Comparison of ENCODE assay signal across 8 cellular contexts in the genomic region with DNA sequence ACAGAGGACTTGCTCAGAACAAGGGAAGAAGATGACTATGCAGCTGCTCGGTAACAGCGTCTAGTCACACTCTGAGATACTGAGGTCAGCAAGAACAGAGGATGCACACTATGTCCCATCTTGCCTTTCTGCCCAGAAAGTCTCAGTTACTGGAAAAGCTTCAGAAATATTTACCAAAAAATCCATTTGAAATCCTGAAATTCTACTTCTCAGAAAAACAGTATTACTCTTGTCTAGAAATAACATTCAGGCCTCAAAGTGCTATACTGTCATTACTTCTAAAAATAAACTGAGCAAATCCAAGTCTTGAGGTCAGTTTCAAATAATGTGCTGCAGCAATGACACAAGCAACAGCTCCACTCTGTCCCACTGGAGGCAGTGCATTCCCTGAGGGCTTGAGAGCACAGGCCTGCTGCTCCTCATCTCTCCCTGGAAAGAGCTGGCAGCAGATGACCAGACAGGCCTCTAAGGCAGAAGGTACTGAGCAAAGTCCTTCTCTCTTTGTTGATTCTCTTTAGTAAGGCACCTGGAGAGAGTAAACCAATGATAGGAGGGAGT.
DNase-seq lines count a peak whose midpoint lies in the region; ATAC-seq and TF ChIP-seq lines count a peak whose summit lies in the region.

No MANE protein-coding gene starts in this region.

- no peaks in the 10 kb centered on the region for H3K27me3 ChIP-seq in DOHH2 (ENCODE audit: control insufficient read depth, low read length)
- no peaks in the 10 kb centered on the region for H3K27me3 ChIP-seq in Loucy (ENCODE audit: insufficient read depth, low read length, poor library complexity, severe bottlenecking)

- H3K9me3 Mint-ChIP-seq in stimulated activated naive CD8-positive, alpha-beta T cell treated with anti-CD3 and anti-CD28 coated beads, Interleukin-15, amount 100 ng/mL, for 72 hours: peaks cover 0 to 14% of the 10 kb centered on the region in 2 donors

- no peaks in the 10 kb centered on the region for H3K9me2 ChIP-seq in DOHH2 (replicated peaks; ENCODE audit: control insufficient read depth, low read length)
- no peaks in the 10 kb centered on the region for H3K9me2 ChIP-seq in Loucy (replicated peaks; ENCODE audit: low read depth, low read length)

- DNase-seq in inferior parietal cortex (ENCODE audit: extremely low spot score): peak; percentile 31
- peak in 1 of 2 donors; percentile 39 for DNase-seq in stimulated activated naive CD8-positive, alpha-beta T cell treated with anti-CD3 and anti-CD28 coated beads, Interleukin-15, amount 100 ng/mL, for 72 hours
- DNase-seq in 8988T: no peak
- no peak for DNase-seq in retina

- H4K20me1 ChIP-seq in DOHH2 (ENCODE audit: control insufficient read depth, insufficient read depth, low read depth, low read length): no peaks in the 10 kb centered on the region
- no peaks in the 10 kb centered on the region for H4K20me1 ChIP-seq in Loucy (ENCODE audit: insufficient read depth, low read length, poor library complexity, severe bottlenecking)

- H3K4me3 ChIP-seq in DOHH2 (ENCODE audit: low read length) (no peak overlapping the region), Loucy (ENCODE audit: low read length, poor library complexity, severe bottlenecking) (no peak overlapping the region)

- peak overlapping the region; percentile 27 to 30 for H3K4me3 Mint-ChIP-seq in stimulated activated naive CD8-positive, alpha-beta T cell treated with anti-CD3 and anti-CD28 coated beads, Interleukin-15, amount 100 ng/mL, for 72 hours

- TF ChIP-seq CTCF in DOHH2 (IDR thresholded peaks at IDR 0.05; ENCODE audit: low read depth, low read length, poor library complexity, severe bottlenecking) (peak; percentile 18), Loucy (conservative IDR thresholded peaks at IDR 0.05; ENCODE audit: low read length) (peak; percentile 25)

- no peak overlapping the region for H2AFZ ChIP-seq in Loucy (ENCODE audit: low read length)

- H3K4me2 ChIP-seq in DOHH2 (ENCODE audit: low read length): no peak overlapping the region
- H3K4me2 ChIP-seq in Loucy (ENCODE audit: low read depth, low read length, poor library complexity, severe bottlenecking): no peak overlapping the region

- no peak overlapping the region for H3K9ac ChIP-seq in Loucy (ENCODE audit: low read depth, low read length, poor library complexity, severe bottlenecking)

- H3K4me1 ChIP-seq in DOHH2 (ENCODE audit: control insufficient read depth, low read length) (peaks cover 60% of the 10 kb centered on the region), Loucy (ENCODE audit: insufficient read depth, low read length, poor library complexity, severe bottlenecking) (peaks cover 34% of the 10 kb centered on the region)

- H3K4me1 Mint-ChIP-seq in stimulated activated naive CD8-positive, alpha-beta T cell treated with anti-CD3 and anti-CD28 coated beads, Interleukin-15, amount 100 ng/mL, for 72 hours: peaks cover 65% of the 10 kb centered on the region

- H3K36me3 ChIP-seq in DOHH2 (ENCODE audit: control insufficient read depth, low read length) (peaks cover 86% of the 10 kb centered on the region), Loucy (ENCODE audit: insufficient read depth, low read length) (no peaks in the 10 kb centered on the region)

- no peaks in the 10 kb centered on the region for H3K27me3 Mint-ChIP-seq in stimulated activated naive CD8-positive, alpha-beta T cell treated with anti-CD3 and anti-CD28 coated beads, Interleukin-15, amount 100 ng/mL, for 72 hours

- H3K27ac Mint-ChIP-seq in stimulated activated naive CD8-positive, alpha-beta T cell treated with anti-CD3 and anti-CD28 coated beads, Interleukin-15, amount 100 ng/mL, for 72 hours: peak overlapping the region; percentile 65 to 73

- H3K9me3 ChIP-seq in DOHH2 (ENCODE audit: control insufficient read depth, insufficient read depth, low read length) (0 out of 2 replicates have a peak, but pooled peaks cover 3% of the 10 kb centered on the region), Loucy (ENCODE audit: insufficient read depth, low read depth, low read length) (peaks cover 13% of the 10 kb centered on the region)

- H3K27ac ChIP-seq in DOHH2 (ENCODE audit: low read depth, low read length): no peak overlapping the region
- peak overlapping the region; percentile 22 for H3K27ac ChIP-seq in angular gyrus (ENCODE audit: low read depth, low read length)

- H3F3A ChIP-seq in DOHH2 (ENCODE audit: control insufficient read depth, insufficient read depth) (0 out of 2 replicates have a peak, but pooled peaks cover 3% of the 10 kb centered on the region), Loucy (ENCODE audit: low read depth) (peaks cover 5% of the 10 kb centered on the region; the same call in 1 of the 2 replicates)

- H3K79me2 ChIP-seq in DOHH2 (ENCODE audit: control insufficient read depth, low read length) (peaks cover 93% of the 10 kb centered on the region), Loucy (ENCODE audit: insufficient read depth, low read length) (0 out of 2 replicates have a peak, but pooled peaks cover 15% of the 10 kb centered on the region)

- peak; percentile 81 for ATAC-seq in stimulated activated naive CD8-positive, alpha-beta T cell treated with anti-CD3 and anti-CD28 coated beads, Interleukin-15, amount 100 ng/mL, for 72 hours
- ATAC-seq in HG03025 (IDR thresholded peaks at IDR 0.05; ENCODE audit: low FRiP score, unreplicated experiment): no peak
